ENCODE assay signal across 17 cellular contexts in genomic region chr12:56172839-56173238, GRCh38. TPM values are rescaled to one million over a fixed set of nuclear protein-coding genes. Genes with fewer than 3 reads are reported as not detected.
A peak's percentile ranks its signal among the peaks of the same experiment; 100 is the strongest.
DNase-seq lines count a peak whose midpoint lies in the region; ATAC-seq lines count a peak whose summit lies in the region.
"Had no signal": no experiment of that assay in that cellular context is flagged by ENCODE, and none has a peak within 500 bp of the region (broad histone marks: within the 10 kb centered on the region; RNA-seq: fewer than 3 reads in every experiment).

No MANE protein-coding gene starts in this region.

- no peak overlapping the region for H4K91ac ChIP-seq in neuronal stem cell (ENCODE audit: low read depth, low read length, poor library complexity)

- peak overlapping the region; percentile 1 for H3K27ac Mint-ChIP-seq in activated naive CD8-positive, alpha-beta T cell treated with anti-CD3 and anti-CD28 coated beads, Interleukin-2, amount 50 U/mL, for 24 hours
- H3K27ac Mint-ChIP-seq in activated naive CD8-positive, alpha-beta T cell treated with anti-CD3 and anti-CD28 coated beads for 36 hours, result no peak overlapping the region
- H3K27ac Mint-ChIP-seq in activated T-helper 17 cell treated with anti-CD3 and anti-CD28 coated beads, Interleukin-2, amount 50 U/mL, for 72 hours, result peak overlapping the region; percentile 36
- H3K27ac Mint-ChIP-seq: CD8-positive, alpha-beta T cell; H9 had no signal

- H3K27me3 ChIP-seq in neuronal stem cell (ENCODE audit: control insufficient read depth in 3 of 3, insufficient read depth in 3 of 3, low read depth in 1 of 3, low read length in 3 of 3), result no peaks in the 10 kb centered on the region
- H3K27me3 ChIP-seq: BE2C had no signal

- no peak overlapping the region for H4K8ac ChIP-seq in neuronal stem cell (ENCODE audit: low read depth, low read length)

- H3K36me3 Mint-ChIP-seq in activated naive CD8-positive, alpha-beta T cell treated with anti-CD3 and anti-CD28 coated beads, Interleukin-2, amount 50 U/mL, for 24 hours (ENCODE audit: low read depth), result peaks cover 43% of the 10 kb centered on the region
- peaks cover 26% of the 10 kb centered on the region for H3K36me3 Mint-ChIP-seq in activated naive CD8-positive, alpha-beta T cell treated with anti-CD3 and anti-CD28 coated beads for 36 hours
- peaks cover 97% of the 10 kb centered on the region for H3K36me3 Mint-ChIP-seq in activated T-helper 17 cell treated with anti-CD3 and anti-CD28 coated beads, Interleukin-2, amount 50 U/mL, for 72 hours (ENCODE audit: low read depth)

- H2BK15ac ChIP-seq in neuronal stem cell (ENCODE audit: low read length), result no peak overlapping the region

- no peak overlapping the region for H2BK12ac ChIP-seq in neuronal stem cell (ENCODE audit: low read length)

- H3K23ac ChIP-seq in neuronal stem cell (ENCODE audit: low read depth, low read length, poor library complexity), result peak overlapping the region; percentile 65

- no peak overlapping the region for H2AFZ ChIP-seq in neuronal stem cell (ENCODE audit: low read length)

- H2BK120ac ChIP-seq in neuronal stem cell (ENCODE audit: low read depth, low read length), result no peak overlapping the region

- peak overlapping the region; percentile 21 for H3K9ac ChIP-seq in neuronal stem cell (ENCODE audit: low read depth, low read length, poor library complexity)

- WGBS in neuronal stem cell (ENCODE audit: extremely low coverage in 2 of 2, insufficient read length in 2 of 2, insufficient replicate concordance in 1 of 2), 2 donors, result no CpG with 5 or more reads among the region's 7 CpGs

- H3K4me2 ChIP-seq in neuronal stem cell (ENCODE audit: insufficient read depth, low read length, poor library complexity, severe bottlenecking), result no peak overlapping the region
- H3K4me2 ChIP-seq: A549 had no signal

- H3K14ac ChIP-seq in neuronal stem cell (ENCODE audit: low read length), result no peak overlapping the region

- no peak for DNase-seq in activated naive CD8-positive, alpha-beta T cell treated with anti-CD3 and anti-CD28 coated beads, Interleukin-2, amount 50 U/mL, for 24 hours
- DNase-seq in activated naive CD8-positive, alpha-beta T cell treated with anti-CD3 and anti-CD28 coated beads for 36 hours, result no peak
- DNase-seq in neuronal stem cell (ENCODE audit: low spot score), result no peak
- no peak for DNase-seq in NCI-H2107 (lab: John Stamatoyannopoulos, UW)
- DNase-seq in KBM-7, result no peak
- DNase-seq: BE2C; CD8-positive, alpha-beta T cell; COR-L47; DMS153; DMS79 treated with DMSO at 0.1 percent for 48 hours; EL; GOT3; H9 had no signal

- no peak overlapping the region for H3K4ac ChIP-seq in neuronal stem cell (ENCODE audit: low read length)

- no peak overlapping the region for H2BK5ac ChIP-seq in neuronal stem cell (ENCODE audit: low read length)

- H3K4me1 ChIP-seq in neuronal stem cell (ENCODE audit: control insufficient read depth in 2 of 2, insufficient read depth in 1 of 2, low read depth in 1 of 2, low read length in 2 of 2), result no peaks in the 10 kb centered on the region
- H3K4me1 ChIP-seq: A549, BE2C had no signal

- in situ Hi-C loops in KBM-7 (cut with MboI; ENCODE audit: low pct_unique_long_range_greater_than_20kb, low sequenced_read_pairs), result no loop called here

- H3K18ac ChIP-seq in neuronal stem cell (ENCODE audit: low read length), result no peak overlapping the region

- no peak overlapping the region for H2AK5ac ChIP-seq in neuronal stem cell (ENCODE audit: low read depth, low read length)

- H3K9me3 Mint-ChIP-seq in activated naive CD8-positive, alpha-beta T cell treated with anti-CD3 and anti-CD28 coated beads, Interleukin-2, amount 50 U/mL, for 24 hours, result no peaks in the 10 kb centered on the region
- H3K9me3 Mint-ChIP-seq in activated naive CD8-positive, alpha-beta T cell treated with anti-CD3 and anti-CD28 coated beads for 36 hours, result no peaks in the 10 kb centered on the region
- H3K9me3 Mint-ChIP-seq in activated T-helper 17 cell treated with anti-CD3 and anti-CD28 coated beads, Interleukin-2, amount 50 U/mL, for 72 hours, result no peaks in the 10 kb centered on the region
- H3K9me3 Mint-ChIP-seq: CD8-positive, alpha-beta T cell; H9 had no signal

- H3K9me3 ChIP-seq in neuronal stem cell (replicated peaks in 1 of 2; ENCODE audit: control insufficient read depth in 2 of 2, insufficient read depth in 1 of 2, low read depth in 1 of 2, low read length in 2 of 2), result no peaks in the 10 kb centered on the region
- H3K9me3 ChIP-seq: A549, BE2C had no signal

- no peak overlapping the region for H3K27ac ChIP-seq in neuronal stem cell (replicated peaks; ENCODE audit: low read length)
- H3K27ac ChIP-seq: A549, C4-2B, HL-60 had no signal

- H3K79me1 ChIP-seq in neuronal stem cell (ENCODE audit: low read depth, low read length), result no peaks in the 10 kb centered on the region

- ATAC-seq in activated naive CD8-positive, alpha-beta T cell treated with anti-CD3 and anti-CD28 coated beads, Interleukin-2, amount 50 U/mL, for 24 hours, result no peak
- no peak for ATAC-seq in activated T-helper 17 cell treated with anti-CD3 and anti-CD28 coated beads, Interleukin-2, amount 50 U/mL, for 72 hours (replicated peaks)
- ATAC-seq: A549; CD8-positive, alpha-beta T cell had no signal

- H3K36me3 ChIP-seq in neuronal stem cell (replicated peaks in 1 of 2; ENCODE audit: control insufficient read depth in 2 of 2, insufficient read depth in 2 of 2, low read length in 2 of 2), result peaks cover 61 to 94% of the 10 kb centered on the region in 2 donors

- no peak overlapping the region for H3K4me3 Mint-ChIP-seq in activated naive CD8-positive, alpha-beta T cell treated with anti-CD3 and anti-CD28 coated beads, Interleukin-2, amount 50 U/mL, for 24 hours
- no peak overlapping the region for H3K4me3 Mint-ChIP-seq in activated naive CD8-positive, alpha-beta T cell treated with anti-CD3 and anti-CD28 coated beads for 36 hours
- no peak overlapping the region for H3K4me3 Mint-ChIP-seq in activated T-helper 17 cell treated with anti-CD3 and anti-CD28 coated beads, Interleukin-2, amount 50 U/mL, for 72 hours
- H3K4me3 Mint-ChIP-seq: CD8-positive, alpha-beta T cell; H9 had no signal

- no peak overlapping the region for H3K4me3 ChIP-seq in neuronal stem cell (ENCODE audit: low read length in 2 of 2)
- H3K4me3 ChIP-seq: A549 had no signal

- H3K4me1 Mint-ChIP-seq in activated naive CD8-positive, alpha-beta T cell treated with anti-CD3 and anti-CD28 coated beads, Interleukin-2, amount 50 U/mL, for 24 hours, result no peaks in the 10 kb centered on the region
- no peaks in the 10 kb centered on the region for H3K4me1 Mint-ChIP-seq in activated naive CD8-positive, alpha-beta T cell treated with anti-CD3 and anti-CD28 coated beads for 36 hours
- no peaks in the 10 kb centered on the region for H3K4me1 Mint-ChIP-seq in activated T-helper 17 cell treated with anti-CD3 and anti-CD28 coated beads, Interleukin-2, amount 50 U/mL, for 72 hours
- H3K4me1 Mint-ChIP-seq: H9 had no signal

- H3K27me3 Mint-ChIP-seq in activated naive CD8-positive, alpha-beta T cell treated with anti-CD3 and anti-CD28 coated beads, Interleukin-2, amount 50 U/mL, for 24 hours, result no peaks in the 10 kb centered on the region
- no peaks in the 10 kb centered on the region for H3K27me3 Mint-ChIP-seq in activated naive CD8-positive, alpha-beta T cell treated with anti-CD3 and anti-CD28 coated beads for 36 hours
- no peaks in the 10 kb centered on the region for H3K27me3 Mint-ChIP-seq in activated T-helper 17 cell treated with anti-CD3 and anti-CD28 coated beads, Interleukin-2, amount 50 U/mL, for 72 hours

RNA-seq across cellular contexts. Expression of gene MYL6, which starts 14.7 kb away (rescaled TPM):
- total RNA-seq in activated naive CD8-positive, alpha-beta T cell treated with anti-CD3 and anti-CD28 coated beads for 36 hours, result 100 to 1,000 TPM; 751 to 777 TPM
- total RNA-seq in activated T-helper 17 cell treated with anti-CD3 and anti-CD28 coated beads, Interleukin-2, amount 50 U/mL, for 72 hours, result 1,000 to 10,000 TPM in 1 of 2 donors, 100 to 1,000 TPM in 1; 974 to 1,528 TPM
- 1,112 TPM for polyA plus RNA-seq in neuronal stem cell (2013, experiment 1 of 2)
- 1,108 TPM for polyA plus RNA-seq in neuronal stem cell (2013, experiment 2 of 2)

RNA-seq across cellular contexts. Expression of gene SMARCC2, which starts 16.4 kb away (rescaled TPM):
- total RNA-seq in activated naive CD8-positive, alpha-beta T cell treated with anti-CD3 and anti-CD28 coated beads for 36 hours, result 10 to 100 TPM; 78.5 to 92.6 TPM
- total RNA-seq in activated T-helper 17 cell treated with anti-CD3 and anti-CD28 coated beads, Interleukin-2, amount 50 U/mL, for 72 hours, result 100 to 1,000 TPM; 104 to 114 TPM
- 69.4 TPM for polyA plus RNA-seq in neuronal stem cell (2013, experiment 1 of 2)
- 66.2 TPM for polyA plus RNA-seq in neuronal stem cell (2013, experiment 2 of 2)

RNA-seq across cellular contexts. Expression of gene MYL6B, which starts 20.5 kb away (rescaled TPM):
- 10 to 100 TPM; 67.9 to 76.2 TPM for total RNA-seq in activated naive CD8-positive, alpha-beta T cell treated with anti-CD3 and anti-CD28 coated beads for 36 hours
- total RNA-seq in activated T-helper 17 cell treated with anti-CD3 and anti-CD28 coated beads, Interleukin-2, amount 50 U/mL, for 72 hours, result 100 to 1,000 TPM in 1 of 2 donors, 10 to 100 TPM in 1; 96.9 to 114 TPM
- polyA plus RNA-seq in neuronal stem cell (2013, experiment 1 of 2), result 232 TPM
- polyA plus RNA-seq in neuronal stem cell (2013, experiment 2 of 2), result 230 TPM

RNA-seq across cellular contexts. Expression of gene ESYT1, which starts 44.8 kb away (rescaled TPM):
- total RNA-seq in activated naive CD8-positive, alpha-beta T cell treated with anti-CD3 and anti-CD28 coated beads for 36 hours, result 100 to 1,000 TPM; 153 to 155 TPM
- total RNA-seq in activated T-helper 17 cell treated with anti-CD3 and anti-CD28 coated beads, Interleukin-2, amount 50 U/mL, for 72 hours, result 100 to 1,000 TPM; 234 to 236 TPM
- polyA plus RNA-seq in neuronal stem cell (2013, experiment 1 of 2), result 33.2 TPM
- polyA plus RNA-seq in neuronal stem cell (2013, experiment 2 of 2), result 33.3 TPM

RNA-seq across cellular contexts. Expression of gene RNF41, which starts 48.9 kb away (rescaled TPM):
- 10 to 100 TPM; 26.4 to 31.2 TPM for total RNA-seq in activated naive CD8-positive, alpha-beta T cell treated with anti-CD3 and anti-CD28 coated beads for 36 hours
- total RNA-seq in activated T-helper 17 cell treated with anti-CD3 and anti-CD28 coated beads, Interleukin-2, amount 50 U/mL, for 72 hours, result 10 to 100 TPM; 31.4 to 33.0 TPM
- polyA plus RNA-seq in neuronal stem cell (2013, experiment 1 of 2), result 39.8 TPM
- polyA plus RNA-seq in neuronal stem cell (2013, experiment 2 of 2), result 39.4 TPM
